1 cellular context compared by ENCODE assay signal in genomic region chr22:28921585-28921879, GRCh38.
TF ChIP-seq lines count a peak whose summit lies in the region.

No MANE protein-coding gene starts in this region.

TF ChIP-seq in A549, 52 proteins besides CTCF, POLR2A, EP300 and RAD21 (continued from another document):
- TF ChIP-seq, protein P1, sequence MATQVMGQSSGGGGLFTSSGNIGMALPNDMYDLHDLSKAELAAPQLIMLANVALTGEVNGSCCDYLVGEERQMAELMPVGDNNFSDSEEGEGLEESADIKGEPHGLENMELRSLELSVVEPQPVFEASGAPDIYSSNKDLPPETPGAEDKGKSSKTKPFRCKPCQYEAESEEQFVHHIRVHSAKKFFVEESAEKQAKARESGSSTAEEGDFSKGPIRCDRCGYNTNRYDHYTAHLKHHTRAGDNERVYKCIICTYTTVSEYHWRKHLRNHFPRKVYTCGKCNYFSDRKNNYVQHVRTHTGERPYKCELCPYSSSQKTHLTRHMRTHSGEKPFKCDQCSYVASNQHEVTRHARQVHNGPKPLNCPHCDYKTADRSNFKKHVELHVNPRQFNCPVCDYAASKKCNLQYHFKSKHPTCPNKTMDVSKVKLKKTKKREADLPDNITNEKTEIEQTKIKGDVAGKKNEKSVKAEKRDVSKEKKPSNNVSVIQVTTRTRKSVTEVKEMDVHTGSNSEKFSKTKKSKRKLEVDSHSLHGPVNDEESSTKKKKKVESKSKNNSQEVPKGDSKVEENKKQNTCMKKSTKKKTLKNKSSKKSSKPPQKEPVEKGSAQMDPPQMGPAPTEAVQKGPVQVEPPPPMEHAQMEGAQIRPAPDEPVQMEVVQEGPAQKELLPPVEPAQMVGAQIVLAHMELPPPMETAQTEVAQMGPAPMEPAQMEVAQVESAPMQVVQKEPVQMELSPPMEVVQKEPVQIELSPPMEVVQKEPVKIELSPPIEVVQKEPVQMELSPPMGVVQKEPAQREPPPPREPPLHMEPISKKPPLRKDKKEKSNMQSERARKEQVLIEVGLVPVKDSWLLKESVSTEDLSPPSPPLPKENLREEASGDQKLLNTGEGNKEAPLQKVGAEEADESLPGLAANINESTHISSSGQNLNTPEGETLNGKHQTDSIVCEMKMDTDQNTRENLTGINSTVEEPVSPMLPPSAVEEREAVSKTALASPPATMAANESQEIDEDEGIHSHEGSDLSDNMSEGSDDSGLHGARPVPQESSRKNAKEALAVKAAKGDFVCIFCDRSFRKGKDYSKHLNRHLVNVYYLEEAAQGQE (IDR thresholded peaks at IDR 0.05): no peak
- TF ChIP-seq ATOH8 (CRISPR knock-in tag; IDR thresholded peaks at IDR 0.05; ENCODE audit: low read depth): no peak
